In the genomic region with DNA sequence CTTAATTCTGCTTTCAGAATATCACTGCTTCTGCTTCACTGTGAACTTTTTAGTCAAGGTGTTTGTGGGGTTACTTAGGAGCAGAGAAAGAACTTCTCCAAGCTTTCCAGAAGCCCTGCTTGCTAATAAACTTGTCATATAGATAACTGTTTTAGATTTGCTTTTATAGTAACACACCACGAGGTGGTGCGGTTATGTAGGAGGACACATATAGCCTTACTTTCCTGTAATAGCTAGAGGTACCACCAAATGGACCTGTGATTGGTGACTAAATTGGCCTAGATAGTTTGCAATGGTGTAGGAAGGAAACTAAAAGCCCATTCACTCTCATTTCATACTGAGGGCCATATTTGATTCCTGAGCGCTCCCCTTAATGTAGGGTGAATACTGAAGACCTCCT, we compare ENCODE assay signal across 29 cellular contexts. TPM values are rescaled to one million over a fixed set of nuclear protein-coding genes. Genes with fewer than 3 reads are reported as not detected.
DNase-seq lines count a peak whose midpoint lies in the region; ATAC-seq and TF ChIP-seq lines count a peak whose summit lies in the region.
"Had no signal": no experiment of that assay in that cellular context is flagged by ENCODE, and none has a peak within 500 bp of the region (broad histone marks: within the 10 kb centered on the region; RNA-seq: fewer than 3 reads in every experiment).

No MANE protein-coding gene starts in this region.

- no peak overlapping the region for H2BK5ac ChIP-seq in mesendoderm (ENCODE audit: low read length)

- in situ Hi-C loops in Panc1 (cut with HindIII; ENCODE audit: low pct_unique_long_range_greater_than_20kb, low sequenced_read_pairs), result no loop called here

- H3K4me1 ChIP-seq in Panc1 (ENCODE audit: control insufficient read depth, insufficient read depth, low read length) (no peaks in the 10 kb centered on the region), mesendoderm (ENCODE audit: control insufficient read depth, low read depth, low read length) (no peaks in the 10 kb centered on the region)
- H3K4me1 ChIP-seq: esophagus muscularis mucosa, Peyer's patch, psoas muscle had no signal

- H3K9me3 ChIP-seq in Panc1 (ENCODE audit: control insufficient read depth, insufficient read depth, low read depth, low read length), result no peaks in the 10 kb centered on the region
- H3K9me3 ChIP-seq: esophagus muscularis mucosa, Peyer's patch, psoas muscle, SK-N-SH had no signal

- H2BK15ac ChIP-seq in mesendoderm (replicated peaks; ENCODE audit: low read depth), result no peak overlapping the region

- no peak overlapping the region for H2BK120ac ChIP-seq in mesendoderm (ENCODE audit: low read depth, low read length)

- intact Hi-C loops in Panc1 (cut with micrococcal nuclease; ENCODE audit: unreplicated experiment) (loop anchor here (5.0 kb wide), 1 partner anchor 210 kb away; a partner anchor contains a TSS), dorsolateral prefrontal cortex (cut with DNase I) (no loop called here)

- no peak overlapping the region for H3K27ac ChIP-seq in Panc1 (ENCODE audit: low read length)
- peak overlapping the region in 44 of 59 donors; percentile 6 to 77 (median 48) for H3K27ac ChIP-seq in dorsolateral prefrontal cortex
- H3K27ac ChIP-seq in mesendoderm (ENCODE audit: low read depth, low read length), result no peak overlapping the region
- H3K27ac ChIP-seq: coronary artery, esophagus muscularis mucosa, hepatocyte, Peyer's patch, psoas muscle, WERI-Rb-1 had no signal

- no peak overlapping the region for H3K18ac ChIP-seq in mesendoderm (ENCODE audit: low read length)

- POLR2A ChIA-PET in Panc1 (lab: Charles Lee), result no interaction called here

- no peak overlapping the region for H3K9ac ChIP-seq in mesendoderm (ENCODE audit: low read length)
- H3K9ac ChIP-seq: SK-N-SH had no signal

- CTCF ChIA-PET in Panc1 (lab: Charles Lee), result interaction anchor here (0.6 to 2.2 kb wide), 3 partner anchors 183 to 208 kb away, joined by 3 to 9 read pairs (median 3); a partner anchor contains a TSS

- H3K79me2 ChIP-seq in mesendoderm (ENCODE audit: control insufficient read depth, insufficient read depth, low read length), result no peaks in the 10 kb centered on the region
- H3K79me2 ChIP-seq: hepatocyte had no signal

- no peak overlapping the region for H4K5ac ChIP-seq in mesendoderm (ENCODE audit: low read length)

- ATAC-seq in Panc1 (peak; percentile 73), GM19351 (IDR thresholded peaks at IDR 0.05; ENCODE audit: unreplicated experiment) (no peak)
- ATAC-seq: activated CD8-positive, alpha-beta memory T cell treated with anti-CD3 and anti-CD28 coated beads, Interleukin-2, amount 10 ng/mL, durations not matched to agents 7 days and 5 days; activated T-cell treated with anti-CD3 and anti-CD28 coated beads, Interleukin-2, amount 50 U/mL, for 72 hours; psoas muscle; stimulated activated memory B cell treated with anti-CD40 and anti-IgM and Interleukin-4, amounts not matched to agents 10 μg/mL and 1 μg/mL and 100 μg/mL, for 72 hours; T-helper 17 cell had no signal

- H3K4ac ChIP-seq in mesendoderm (ENCODE audit: low read depth, low read length), result no peak overlapping the region

- no peaks in the 10 kb centered on the region for H3K27me3 ChIP-seq in Panc1 (ENCODE audit: control insufficient read depth, insufficient read depth, low read length)
- no peaks in the 10 kb centered on the region for H3K27me3 ChIP-seq in dorsolateral prefrontal cortex
- no peaks in the 10 kb centered on the region for H3K27me3 ChIP-seq in mesendoderm (ENCODE audit: insufficient read depth, low read length, poor library complexity)
- H3K27me3 ChIP-seq: esophagus muscularis mucosa, hepatocyte, Peyer's patch had no signal

- TF ChIP-seq CTCF in Panc1 (IDR thresholded peaks at IDR 0.05) (peak; percentile 44), dorsolateral prefrontal cortex (IDR thresholded peaks at IDR 0.05 in 54 of 56, conservative IDR thresholded peaks at IDR 0.05 in 2 of 56; ENCODE audit: low read depth in 1 of 56, partially characterized antibody in 56 of 56) (peak in 2 of 56 donors; percentile 9 to 12)

- WGBS in mesendoderm (ENCODE audit: extremely low coverage, insufficient coverage, low lambda C conversion rate), result no CpG with 5 or more reads among the region's 3 CpGs

- no peak overlapping the region for H3K56ac ChIP-seq in mesendoderm (ENCODE audit: low read length)

- BruUV-seq in Panc1 (replicated peaks; lab: Mats Ljungman, UMichigan), result no TSS peak

- H3K4me3 ChIP-seq in Panc1 (ENCODE audit: low read depth in 2 of 2, low read length in 2 of 2) (no peak overlapping the region), dorsolateral prefrontal cortex (no peak overlapping the region), mesendoderm (ENCODE audit: low read length) (no peak overlapping the region)
- H3K4me3 ChIP-seq: coronary artery, esophagus muscularis mucosa, hepatocyte, Peyer's patch, psoas muscle had no signal

- H2AK5ac ChIP-seq in mesendoderm (ENCODE audit: low read length), result no peak overlapping the region

- DNase-seq in NCI-H2227 (lab: John Stamatoyannopoulos, UW; ENCODE audit: unreplicated experiment) (peak; percentile 6), NCI-H2227 treated with DMSO at 0.1 percent for 48 hours (lab: John Stamatoyannopoulos, UW) (no peak), LHCN-M2 (ENCODE audit: low read depth) (peak; percentile 11), Panc1 (ENCODE audit: low read depth, low spot score) (peak; percentile 17), dorsolateral prefrontal cortex (no peak), mesendoderm (no peak), NCI-H524 treated with DMSO at 0.1 percent for 48 hours (lab: John Stamatoyannopoulos, UW) (no peak)
- DNase-seq: 8988T; activated CD4-positive, alpha-beta T cell treated with anti-CD3 and anti-CD28 coated beads, Interleukin-2, amount 10 ng/mL, durations not matched to agents 7 days and 5 days; activated CD8-positive, alpha-beta memory T cell treated with anti-CD3 and anti-CD28 coated beads, Interleukin-2, amount 10 ng/mL, durations not matched to agents 7 days and 5 days; activated naive CD4-positive, alpha-beta T cell treated with anti-CD3 and anti-CD28 coated beads for 36 hours; activated T-cell treated with anti-CD3 and anti-CD28 coated beads, Interleukin-2, amount 50 U/mL, for 72 hours; DMS53; endodermal cell; H7; mesenchymal stem cell; NCI-H1694; NCI-H526 treated with DMSO at 0.1 percent for 48 hours; Peyer's patch; psoas muscle; SK-N-SH; stimulated activated CD4-positive, alpha-beta T cell treated with anti-CD3 and anti-CD28 coated beads, Interleukin-1b, Interleukin-23, amount 100 ng/mL, for 48 hours; T-helper 17 cell; WERI-Rb-1 had no signal

- no peak overlapping the region for H3K23ac ChIP-seq in mesendoderm (ENCODE audit: low read length)

- no peaks in the 10 kb centered on the region for H3K79me1 ChIP-seq in mesendoderm (ENCODE audit: low read length)

- H3K36me3 ChIP-seq in Panc1 (ENCODE audit: control insufficient read depth, insufficient read depth, low read length), result no peaks in the 10 kb centered on the region
- no peaks in the 10 kb centered on the region for H3K36me3 ChIP-seq in mesendoderm (ENCODE audit: control insufficient read depth, insufficient read depth, low read length)
- H3K36me3 ChIP-seq: esophagus muscularis mucosa, WERI-Rb-1 had no signal

- H3K4me2 ChIP-seq in mesendoderm (ENCODE audit: low read length), result no peak overlapping the region
- H3K4me2 ChIP-seq: hepatocyte, SK-N-SH had no signal

- H4K8ac ChIP-seq in mesendoderm (ENCODE audit: low read depth, low read length), result no peak overlapping the region

RNA-seq across cellular contexts. Expression of a gene that starts 52.3 kb away (rescaled TPM):
- total RNA-seq in LHCN-M2 (2014; rRNA removed) (91.1 and 95.9 TPM in 2 replicates), Panc1 (2021; ENCODE audit: unreplicated experiment) (151 TPM), dorsolateral prefrontal cortex (100 to 1,000 TPM; 105 to 231 (median 178) TPM)
- 38.4 TPM for polyA plus RNA-seq in LHCN-M2 (2012)
- 54.5 TPM for polyA plus RNA-seq in Panc1 (2012; ENCODE audit: insufficient read length)
- polyA plus RNA-seq in mesendoderm (2013, experiment 1 of 2), result 221 TPM
- 213 TPM for polyA plus RNA-seq in mesendoderm (2013, experiment 2 of 2)

Comparison
In these comparisons a context has a peak if more than half of its experiments do, and no peak if none do; other contexts are left out.
1. DNase-seq: peak in NCI-H2227 (single experiment), LHCN-M2 (single experiment) and Panc1 (single experiment); none in NCI-H2227 treated with DMSO at 0.1 percent for 48 hours (single experiment), dorsolateral prefrontal cortex (0 of 10), mesendoderm (single experiment) and NCI-H524 treated with DMSO at 0.1 percent for 48 hours (single experiment).
2. H3K27ac ChIP-seq: peak in dorsolateral prefrontal cortex (44 of 59); none in Panc1 (single experiment) and mesendoderm (single experiment).